Comparison of ENCODE assay signal across 21 cellular contexts in genomic region chr10:30187010-30187409, GRCh38.
DNase-seq lines count a peak whose midpoint lies in the region; ATAC-seq, FAIRE-seq and TF ChIP-seq lines count a peak whose summit lies in the region.
"Had no signal": no experiment of that assay in that cellular context is flagged by ENCODE, and none has a peak within 500 bp of the region (broad histone marks: within the 10 kb centered on the region; RNA-seq: fewer than 3 reads in every experiment).

No MANE protein-coding gene starts in this region.

- H2AFZ ChIP-seq in K562 (ENCODE audit: low read depth, low read length): no peak overlapping the region

- no peaks in the 10 kb centered on the region for H3K27me3 Mint-ChIP-seq in stimulated activated naive B cell treated with anti-CD40 and anti-IgM and Interleukin-4, amounts not matched to agents 10 μg/mL and 1 μg/mL and 100 μg/mL, for 72 hours

- peak overlapping the region; percentile 4; the same call in 1 of the 2 replicates for H3K4me2 ChIP-seq in K562 (ENCODE audit: insufficient read depth, low read length)

- DNase-seq in K562 (ENCODE audit: extremely low read depth in 1 of 4, low spot score in 3 of 4) (no peak), right lobe of liver (no peak), NCI-H128 (lab: John Stamatoyannopoulos, UW; ENCODE audit: unreplicated experiment) (no peak), SK-N-DZ (ENCODE audit: low spot score) (no peak), T-helper 2 cell (no peak)
- no peak for DNase-seq in stimulated activated naive B cell treated with anti-CD40 and anti-IgM and Interleukin-4, amounts not matched to agents 10 μg/mL and 1 μg/mL and 100 μg/mL, for 72 hours
- DNase-seq: activated CD4-positive, alpha-beta T cell treated with anti-CD3 and anti-CD28 coated beads for 48 hours; activated CD8-positive, alpha-beta memory T cell treated with anti-CD3 and anti-CD28 coated beads, Interleukin-2, amount 50 U/mL, for 4 hours; AML-193; cerebellar nuclear complex; GF-D8; mesendoderm; NCI-H2081 treated with DMSO at 0.1 percent for 48 hours; NCI-H524 treated with DMSO at 0.1 percent for 48 hours; stimulated activated CD4-positive, alpha-beta T cell treated with anti-CD3 and anti-CD28 coated beads, Interleukin-4, amount 100 ng/mL, for 4 hours; stimulated activated CD8-positive, alpha-beta memory T cell treated with anti-CD3 and anti-CD28 coated beads, Interleukin-4, amount 100 ng/mL, for 48 hours had no signal

- POLR2A ChIA-PET in K562 (lab: Yijun Ruan, JAX): interaction anchor here (0.6 to 1.6 kb wide), 3 partner anchors 34 to 121 kb away, joined by 3 to 5 read pairs (median 4); no protein-coding TSS in a partner anchor

- H3K4me3 ChIP-seq in K562 (no peak overlapping the region), right lobe of liver (peak overlapping the region; percentile 18 to 44 (median 39))
- H3K4me3 ChIP-seq: thoracic aorta had no signal

- H3K79me2 ChIP-seq in K562 (ENCODE audit: control insufficient read depth, insufficient read depth, low read length): no peaks in the 10 kb centered on the region

- no peak overlapping the region for H3K9ac ChIP-seq in K562 (ENCODE audit: insufficient read depth in 1 of 2, low read depth in 2 of 2, low read length in 2 of 2)

- whole genome bisulfite sequencing in K562 (ENCODE audit: insufficient coverage, low coverage, missing lambda C conversion rate): 36% methylated on average over 5 of the region's 5 CpGs
- 37% methylated on average over 5 of the region's 5 CpGs for WGBS in right lobe of liver (ENCODE audit: insufficient coverage, low coverage, low lambda C conversion rate, missing lambda C conversion rate)

- H3K27me3 ChIP-seq in K562 (ENCODE audit: control insufficient read depth in 2 of 2, insufficient read depth in 2 of 2, low read length in 2 of 2): peaks cover 20 to 41% of the 10 kb centered on the region in 2 experiments; a peak in 4 of 5 replicates
- no peaks in the 10 kb centered on the region for H3K27me3 ChIP-seq in right lobe of liver
- H3K27me3 ChIP-seq: neutrophil had no signal

- H3K9me3 ChIP-seq in K562 (replicated peaks; ENCODE audit: control insufficient read depth, insufficient read depth, low read depth, low read length) (no peaks in the 10 kb centered on the region), right lobe of liver (no peaks in the 10 kb centered on the region)
- H3K9me3 ChIP-seq: neutrophil, thoracic aorta had no signal

- TF ChIP-seq RAD21 in K562 (CRISPR knock-in tag; conservative IDR thresholded peaks at IDR 0.05 in 1 of 2, IDR thresholded peaks at IDR 0.05 in 1 of 2): no peak

- ATAC-seq in GM18907 (IDR thresholded peaks at IDR 0.05; ENCODE audit: unreplicated experiment) (peak; percentile 13), K562 (no peak), right lobe of liver (no peak), GM21786 (IDR thresholded peaks at IDR 0.05; ENCODE audit: unreplicated experiment) (no peak)
- ATAC-seq in stimulated activated naive B cell treated with anti-CD40 and anti-IgM and Interleukin-4, amounts not matched to agents 10 μg/mL and 1 μg/mL and 100 μg/mL, for 72 hours (replicated peaks): no peak

- no peaks in the 10 kb centered on the region for H3K9me3 Mint-ChIP-seq in stimulated activated naive B cell treated with anti-CD40 and anti-IgM and Interleukin-4, amounts not matched to agents 10 μg/mL and 1 μg/mL and 100 μg/mL, for 72 hours

- H4K20me1 ChIP-seq in K562 (replicated peaks; ENCODE audit: control insufficient read depth, insufficient read depth, low read length): no peaks in the 10 kb centered on the region

- H3K4me1 ChIP-seq in K562 (replicated peaks in 1 of 2; ENCODE audit: control insufficient read depth in 2 of 2, insufficient read depth in 2 of 2, low read length in 2 of 2): peaks cover 9% of the 10 kb centered on the region in 2 experiments; a peak in 3 of 5 replicates
- peaks cover 0 to 11% (median 5%) of the 10 kb centered on the region in 4 donors for H3K4me1 ChIP-seq in right lobe of liver

- no peaks in the 10 kb centered on the region for H3K36me3 Mint-ChIP-seq in stimulated activated naive B cell treated with anti-CD40 and anti-IgM and Interleukin-4, amounts not matched to agents 10 μg/mL and 1 μg/mL and 100 μg/mL, for 72 hours

- H3K27ac ChIP-seq in K562 (ENCODE audit: extremely low read depth, low read depth, low read length) (no peak overlapping the region), right lobe of liver (peak overlapping the region; percentile 71 to 83 (median 72))
- H3K27ac ChIP-seq: neutrophil, thoracic aorta had no signal

- TF ChIP-seq EP300 in K562 (IDR thresholded peaks at IDR 0.05; ENCODE audit: low read length): no peak

- BruUV-seq in K562 (replicated peaks; lab: Mats Ljungman, UMichigan): no TSS peak

- TF ChIP-seq CTCF in K562 (IDR thresholded peaks at IDR 0.05 in 2 of 3, conservative IDR thresholded peaks at IDR 0.05 in 1 of 3; ENCODE audit: insufficient read depth in 2 of 3, low read depth in 1 of 3, low read length in 3 of 3) (no peak), right lobe of liver (IDR thresholded peaks at IDR 0.05) (no peak)

- H3K9me1 ChIP-seq in K562 (ENCODE audit: control insufficient read depth, insufficient read depth, low read length): no peaks in the 10 kb centered on the region

- H3K27ac Mint-ChIP-seq in stimulated activated naive B cell treated with anti-CD40 and anti-IgM and Interleukin-4, amounts not matched to agents 10 μg/mL and 1 μg/mL and 100 μg/mL, for 72 hours: peak overlapping the region; percentile 26

- H3K36me3 ChIP-seq in K562 (ENCODE audit: control insufficient read depth, insufficient read depth, low read length): no peaks in the 10 kb centered on the region
- no peaks in the 10 kb centered on the region for H3K36me3 ChIP-seq in right lobe of liver
- H3K36me3 ChIP-seq: neutrophil, thoracic aorta had no signal

- in situ Hi-C loops in K562 (cut with MboI): no loop called here

- CTCF ChIA-PET in K562 (lab: Yijun Ruan, JAX; ENCODE audit: low intra/inter-chr PET ratio): no interaction called here

- TF ChIP-seq POLR2A in K562 (conservative IDR thresholded peaks at IDR 0.05) (no peak), right lobe of liver (IDR thresholded peaks at IDR 0.05) (no peak)

- H3K4me3 Mint-ChIP-seq in stimulated activated naive B cell treated with anti-CD40 and anti-IgM and Interleukin-4, amounts not matched to agents 10 μg/mL and 1 μg/mL and 100 μg/mL, for 72 hours: peak overlapping the region in 1 of 2 donors; percentile 72

- no peak for FAIRE-seq in K562 (lab: Jason Lieb, UNC)
- FAIRE-seq: endometrium had no signal

- intact Hi-C loops in K562 (cut with micrococcal nuclease) (loop anchor here (10.0 kb wide), 1 partner anchor 172 kb away; no protein-coding TSS in a partner anchor), right lobe of liver (cut with DNase I) (no loop called here)

- peaks cover 5 to 8% of the 10 kb centered on the region in 2 donors for H3K4me1 Mint-ChIP-seq in stimulated activated naive B cell treated with anti-CD40 and anti-IgM and Interleukin-4, amounts not matched to agents 10 μg/mL and 1 μg/mL and 100 μg/mL, for 72 hours

TF ChIP-seq in K562, 482 proteins besides CTCF, POLR2A, EP300 and RAD21 (continues in another document):
- TF ChIP-seq ZNF280B (CRISPR knock-in tag; IDR thresholded peaks at IDR 0.05): no peak
- no peak for TF ChIP-seq RBM14 (IDR thresholded peaks at IDR 0.05; ENCODE audit: borderline replicate concordance, insufficient read depth, low read depth, low read length)
- TF ChIP-seq FOXO4 (CRISPR knock-in tag; IDR thresholded peaks at IDR 0.05): no peak
- TF ChIP-seq THRA (IDR thresholded peaks at IDR 0.05): no peak
- TF ChIP-seq KDM1A (IDR thresholded peaks at IDR 0.05): 0 out of 4 replicates have a peak, but pooled peaks of 1 of the 2 experiments have one; percentile 11
- peak; percentile 53 for TF ChIP-seq BCOR (IDR thresholded peaks at IDR 0.05)
- TF ChIP-seq ESRRB (CRISPR knock-in tag; IDR thresholded peaks at IDR 0.05; ENCODE audit: borderline replicate concordance): no peak
